Comparison of ENCODE assay signal across 8 cellular contexts in genomic region chr5:81165493-81166119, GRCh38.
DNase-seq lines count a peak whose midpoint lies in the region; ATAC-seq and TF ChIP-seq lines count a peak whose summit lies in the region.

No MANE protein-coding gene starts in this region.

- no peak overlapping the region for H3K4me3 Mint-ChIP-seq in activated CD4-positive, alpha-beta memory T cell treated with anti-CD3 and anti-CD28 coated beads for 36 hours
- H3K4me3 Mint-ChIP-seq in mesothelial cell of epicardium, result no peak overlapping the region
- H3K4me3 Mint-ChIP-seq in stimulated activated effector memory CD8-positive, alpha-beta T cell treated with anti-CD3 and anti-CD28 coated beads, Interleukin-12 subunit alpha, Interleukin-12 subunit beta, amount 100 ng/mL, for 72 hours, result no peak overlapping the region

- H3K9me3 Mint-ChIP-seq in activated CD4-positive, alpha-beta memory T cell treated with anti-CD3 and anti-CD28 coated beads for 36 hours, result no peaks in the 10 kb centered on the region
- H3K9me3 Mint-ChIP-seq in mesothelial cell of epicardium, result no peaks in the 10 kb centered on the region
- no peaks in the 10 kb centered on the region for H3K9me3 Mint-ChIP-seq in stimulated activated effector memory CD8-positive, alpha-beta T cell treated with anti-CD3 and anti-CD28 coated beads, Interleukin-12 subunit alpha, Interleukin-12 subunit beta, amount 100 ng/mL, for 72 hours

- intact Hi-C loops in activated CD4-positive, alpha-beta memory T cell treated with anti-CD3 and anti-CD28 coated beads for 36 hours (cut with micrococcal nuclease), result loop anchor here (1.0 to 2.0 kb wide), 3 partner anchors 203 to 479 kb away; no protein-coding TSS in a partner anchor

- peak; percentile 60 for ATAC-seq in HG03039 (IDR thresholded peaks at IDR 0.05; ENCODE audit: unreplicated experiment)
- peak; percentile 78 for ATAC-seq in stimulated activated effector memory CD8-positive, alpha-beta T cell treated with anti-CD3 and anti-CD28 coated beads, Interleukin-12 subunit alpha, Interleukin-12 subunit beta, amount 100 ng/mL, for 72 hours

- POLR2A ChIA-PET in activated CD4-positive, alpha-beta memory T cell treated with anti-CD3 and anti-CD28 coated beads for 36 hours (lab: Charles Lee), result no interaction called here

- DNase-seq in SIG-M5 treated with dmso at 0.1 percent for 504 hours (lab: John Stamatoyannopoulos, UW; ENCODE audit: unreplicated experiment) (peak; percentile 49), SIG-M5 (lab: John Stamatoyannopoulos, UW) (no peak), NCI-H526 treated with DMSO at 0.1 percent for 48 hours (lab: John Stamatoyannopoulos, UW) (peak; percentile 2), mesothelial cell of epicardium (ENCODE audit: low spot score in 2 of 2, unreplicated experiment in 2 of 2) (peak in 1 of 2 experiments; percentile 72)
- DNase-seq in activated CD4-positive, alpha-beta memory T cell treated with anti-CD3 and anti-CD28 coated beads for 36 hours, result peak; percentile 81
- DNase-seq in effector CD4-positive, alpha-beta T cell, result peak; percentile 35
- DNase-seq in stimulated activated effector memory CD8-positive, alpha-beta T cell treated with anti-CD3 and anti-CD28 coated beads, Interleukin-12 subunit alpha, Interleukin-12 subunit beta, amount 100 ng/mL, for 72 hours (ENCODE audit: low spot score in 2 of 2), result peak; percentile 36 to 79

- peaks cover 2% of the 10 kb centered on the region for H3K36me3 Mint-ChIP-seq in activated CD4-positive, alpha-beta memory T cell treated with anti-CD3 and anti-CD28 coated beads for 36 hours
- peaks cover 3% of the 10 kb centered on the region for H3K36me3 Mint-ChIP-seq in mesothelial cell of epicardium
- H3K36me3 Mint-ChIP-seq in stimulated activated effector memory CD8-positive, alpha-beta T cell treated with anti-CD3 and anti-CD28 coated beads, Interleukin-12 subunit alpha, Interleukin-12 subunit beta, amount 100 ng/mL, for 72 hours, result peaks cover 6% of the 10 kb centered on the region

- no peak overlapping the region for H3K27ac Mint-ChIP-seq in activated CD4-positive, alpha-beta memory T cell treated with anti-CD3 and anti-CD28 coated beads for 36 hours
- H3K27ac Mint-ChIP-seq in mesothelial cell of epicardium, result no peak overlapping the region
- H3K27ac Mint-ChIP-seq in stimulated activated effector memory CD8-positive, alpha-beta T cell treated with anti-CD3 and anti-CD28 coated beads, Interleukin-12 subunit alpha, Interleukin-12 subunit beta, amount 100 ng/mL, for 72 hours, result no peak overlapping the region

- no peaks in the 10 kb centered on the region for H3K27me3 Mint-ChIP-seq in activated CD4-positive, alpha-beta memory T cell treated with anti-CD3 and anti-CD28 coated beads for 36 hours
- no peaks in the 10 kb centered on the region for H3K27me3 Mint-ChIP-seq in mesothelial cell of epicardium (ENCODE audit: low read depth)

- CTCF ChIA-PET in activated CD4-positive, alpha-beta memory T cell treated with anti-CD3 and anti-CD28 coated beads for 36 hours (lab: Charles Lee), result interaction anchor here (0.6 to 2.8 kb wide), 11 partner anchors 12 to 684 kb away, joined by 3 to 34 read pairs (median 4); no protein-coding TSS in a partner anchor

- peak; percentile 39 for TF ChIP-seq CTCF in mesothelial cell of epicardium (IDR thresholded peaks at IDR 0.05; ENCODE audit: unreplicated experiment)

- H3K4me1 Mint-ChIP-seq in activated CD4-positive, alpha-beta memory T cell treated with anti-CD3 and anti-CD28 coated beads for 36 hours (ENCODE audit: low read depth), result peaks cover 18% of the 10 kb centered on the region
- H3K4me1 Mint-ChIP-seq in mesothelial cell of epicardium, result peaks cover 13% of the 10 kb centered on the region
- peaks cover 38% of the 10 kb centered on the region for H3K4me1 Mint-ChIP-seq in stimulated activated effector memory CD8-positive, alpha-beta T cell treated with anti-CD3 and anti-CD28 coated beads, Interleukin-12 subunit alpha, Interleukin-12 subunit beta, amount 100 ng/mL, for 72 hours
